Comparison of ENCODE assay signal across 1 cellular context in the genomic region with DNA sequence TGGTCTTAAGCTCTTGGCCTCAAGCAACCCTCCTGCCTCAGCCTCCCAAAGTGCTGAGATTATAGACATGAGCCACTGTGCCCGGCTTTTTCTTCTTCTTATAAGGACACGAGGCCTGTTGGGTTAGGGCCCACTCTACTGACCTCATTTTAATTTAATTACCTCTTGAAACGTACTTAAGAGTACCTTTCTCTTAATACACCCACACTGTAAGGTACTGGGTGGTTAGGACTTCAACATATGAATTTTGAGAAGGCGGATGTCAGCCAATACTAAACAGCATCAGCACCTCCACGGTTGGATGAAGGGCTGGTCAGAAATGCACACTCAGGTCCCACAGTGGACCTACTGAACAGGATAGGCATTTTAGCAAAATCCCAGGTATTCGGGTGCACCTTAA. TPM values are rescaled to one million over a fixed set of nuclear protein-coding genes. Genes with fewer than 3 reads are reported as not detected.
"Had no signal": no experiment of that assay in that cellular context is flagged by ENCODE, and none has a peak within 500 bp of the region (broad histone marks: within the 10 kb centered on the region; RNA-seq: fewer than 3 reads in every experiment).

No MANE protein-coding gene starts in this region.

RNA-seq across cellular contexts. Expression of a gene that starts 7.9 kb away (rescaled TPM):
- total RNA-seq: astrocyte had no signal
